ENCODE assay signal across 14 cellular contexts in the genomic region with DNA sequence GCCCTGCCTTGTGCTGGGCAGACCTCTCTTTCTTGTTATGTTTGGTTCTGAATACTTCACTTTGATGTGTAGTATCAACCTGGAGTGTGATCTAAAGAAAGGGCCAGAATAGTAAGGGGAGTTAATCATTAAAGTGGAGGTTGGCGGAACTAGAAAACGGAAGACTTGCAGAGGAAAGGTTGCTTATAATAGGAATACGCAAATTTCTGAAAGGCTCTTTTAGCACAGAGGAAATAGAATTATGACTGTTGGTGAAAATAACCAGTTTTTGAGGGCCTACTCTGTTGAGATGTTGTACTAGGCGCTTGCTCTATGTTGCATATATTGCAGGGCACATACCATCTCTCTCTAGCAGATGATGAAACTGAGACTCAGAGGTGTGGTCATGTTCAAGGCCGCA.
DNase-seq lines count a peak whose midpoint lies in the region; ATAC-seq and TF ChIP-seq lines count a peak whose summit lies in the region.
"Had no signal": no experiment of that assay in that cellular context is flagged by ENCODE, and none has a peak within 500 bp of the region (broad histone marks: within the 10 kb centered on the region; RNA-seq: fewer than 3 reads in every experiment).

No MANE protein-coding gene starts in this region.

- ATAC-seq in GM19397 (IDR thresholded peaks at IDR 0.05; ENCODE audit: unreplicated experiment) (peak; percentile 66), HG02840 (IDR thresholded peaks at IDR 0.05; ENCODE audit: low FRiP score, unreplicated experiment) (peak; percentile 91), HG03565 (IDR thresholded peaks at IDR 0.05; ENCODE audit: unreplicated experiment) (peak; percentile 43), HG03457 (IDR thresholded peaks at IDR 0.05; ENCODE audit: unreplicated experiment) (no peak)
- ATAC-seq: A549 had no signal

- TF ChIP-seq CTCF in GM12865 (IDR thresholded peaks at IDR 0.05; ENCODE audit: insufficient read depth, low read depth, low read length, missing control alignments) (no peak), tibial artery (IDR thresholded peaks at IDR 0.05) (no peak)

- intact Hi-C loops in tibial artery (cut with DNase I; ENCODE audit: low total_unique reads), result no loop called here

- DNase-seq in GM12865 (ENCODE audit: low read depth) (peak; percentile 46), DMS114 treated with DMSO at 0.1 percent for 48 hours (lab: John Stamatoyannopoulos, UW; ENCODE audit: unreplicated experiment) (no peak), dedifferentiated amniotic fluid mesenchymal stem cell (ENCODE audit: extremely low spot score) (no peak), tibial artery (no peak)
- DNase-seq: glutamatergic neuron; NCI-H1092 treated with DMSO at 0.1 percent for 48 hours; NCI-H446; stimulated activated CD8-positive, alpha-beta memory T cell treated with anti-CD3 and anti-CD28 coated beads, Interleukin-4, amount 100 ng/mL, for 48 hours; trophoblast cell had no signal

- no peak overlapping the region for H3K27ac ChIP-seq in tibial artery
- H3K27ac ChIP-seq: A549 had no signal

- H3K36me3 ChIP-seq in tibial artery, result no peaks in the 10 kb centered on the region

- no peaks in the 10 kb centered on the region for H3K4me1 ChIP-seq in tibial artery
- H3K4me1 ChIP-seq: A549 had no signal

- no peaks in the 10 kb centered on the region for H3K9me3 ChIP-seq in tibial artery
- H3K9me3 ChIP-seq: A549 had no signal

- no peaks in the 10 kb centered on the region for H3K27me3 ChIP-seq in tibial artery

- H3K4me3 ChIP-seq in GM12865 (ENCODE audit: low read depth, low read length) (no peak overlapping the region), tibial artery (no peak overlapping the region)
- H3K4me3 ChIP-seq: A549 had no signal
